In the genomic region with DNA sequence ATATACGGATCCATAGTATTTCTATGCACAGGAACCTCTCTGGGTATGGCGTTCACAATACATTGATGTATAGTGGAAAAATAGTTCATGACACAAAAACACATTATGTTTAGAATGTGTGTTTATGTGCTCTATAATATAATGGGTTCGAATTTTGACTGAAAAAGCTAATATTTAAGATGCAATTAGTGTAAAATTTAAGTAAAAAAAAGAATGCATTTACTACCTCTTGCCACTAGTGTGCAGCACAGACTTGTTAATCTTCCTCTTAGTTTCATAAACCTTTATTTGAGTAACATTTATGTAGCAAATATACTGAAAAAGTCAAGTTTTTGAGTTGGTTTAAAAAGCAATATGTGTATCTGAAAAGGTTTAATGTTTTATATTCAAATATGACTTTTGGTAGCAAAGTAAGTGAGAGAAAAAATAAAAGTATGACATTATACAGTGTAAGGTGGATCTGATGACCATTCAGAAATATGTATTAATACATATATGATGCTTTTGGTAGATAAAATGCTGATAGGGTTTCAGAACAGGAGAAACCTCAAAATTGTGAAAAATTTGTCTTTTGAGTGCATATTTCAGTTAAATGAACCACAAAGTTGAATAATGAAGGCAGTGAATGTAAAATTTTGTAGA, we compare ENCODE assay signal across 7 cellular contexts.
DNase-seq lines count a peak whose midpoint lies in the region; ATAC-seq and TF ChIP-seq lines count a peak whose summit lies in the region.

No MANE protein-coding gene starts in this region.

- H3K36me3 ChIP-seq in tibial artery: no peaks in the 10 kb centered on the region

- no peaks in the 10 kb centered on the region for H3K27me3 Mint-ChIP-seq in stimulated activated naive CD8-positive, alpha-beta T cell treated with anti-CD3 and anti-CD28 coated beads, Interleukin-15, amount 100 ng/mL, for 72 hours

- DNase-seq in GM12865 (ENCODE audit: low read depth) (peak; percentile 42), RKO (ENCODE audit: low spot score) (peak; percentile 61), fibroblast of pulmonary artery (ENCODE audit: low read depth) (peak; percentile 75), tibial artery (no peak)
- no peak for DNase-seq in activated effector memory CD4-positive, alpha-beta T cell treated with Interleukin-2 at 50 U/mL for 16 hours
- DNase-seq in stimulated activated naive CD8-positive, alpha-beta T cell treated with anti-CD3 and anti-CD28 coated beads, Interleukin-15, amount 100 ng/mL, for 72 hours: no peak

- TF ChIP-seq CTCF in GM12865 (IDR thresholded peaks at IDR 0.05; ENCODE audit: insufficient read depth, low read depth, low read length, missing control alignments): peak; percentile 53
- peak; percentile 70 for TF ChIP-seq CTCF in fibroblast of pulmonary artery (IDR thresholded peaks at IDR 0.05; ENCODE audit: low read length, missing control alignments)
- TF ChIP-seq CTCF in tibial artery (IDR thresholded peaks at IDR 0.05): peak; percentile 39 to 45

- no peaks in the 10 kb centered on the region for H3K4me1 ChIP-seq in tibial artery

- H3K4me1 Mint-ChIP-seq in stimulated activated naive CD8-positive, alpha-beta T cell treated with anti-CD3 and anti-CD28 coated beads, Interleukin-15, amount 100 ng/mL, for 72 hours: no peaks in the 10 kb centered on the region

- intact Hi-C loops in tibial artery (cut with DNase I; ENCODE audit: low total_unique reads): no loop called here

- peak; percentile 64 for ATAC-seq in HG02973 (IDR thresholded peaks at IDR 0.05; ENCODE audit: unreplicated experiment)
- no peak for ATAC-seq in stimulated activated naive CD8-positive, alpha-beta T cell treated with anti-CD3 and anti-CD28 coated beads, Interleukin-15, amount 100 ng/mL, for 72 hours

- H3K9me3 Mint-ChIP-seq in stimulated activated naive CD8-positive, alpha-beta T cell treated with anti-CD3 and anti-CD28 coated beads, Interleukin-15, amount 100 ng/mL, for 72 hours: no peaks in the 10 kb centered on the region

- no peak overlapping the region for H3K4me3 Mint-ChIP-seq in stimulated activated naive CD8-positive, alpha-beta T cell treated with anti-CD3 and anti-CD28 coated beads, Interleukin-15, amount 100 ng/mL, for 72 hours

- no peak overlapping the region for H3K27ac Mint-ChIP-seq in stimulated activated naive CD8-positive, alpha-beta T cell treated with anti-CD3 and anti-CD28 coated beads, Interleukin-15, amount 100 ng/mL, for 72 hours

- H3K27ac ChIP-seq in tibial artery: no peak overlapping the region

- H3K4me3 ChIP-seq in GM12865 (ENCODE audit: low read depth, low read length) (no peak overlapping the region), fibroblast of pulmonary artery (replicated peaks; ENCODE audit: low read depth, low read length) (no peak overlapping the region), tibial artery (no peak overlapping the region)

- H3K27me3 ChIP-seq in tibial artery: no peaks in the 10 kb centered on the region

- no peaks in the 10 kb centered on the region for H3K9me3 ChIP-seq in tibial artery

Comparison
In these comparisons a context has a peak if more than half of its experiments do, and no peak if none do; other contexts are left out.
1. DNase-seq: peak in GM12865 (single experiment), RKO (single experiment) and fibroblast of pulmonary artery (single experiment); none in tibial artery (0 of 2), activated effector memory CD4-positive, alpha-beta T cell treated with Interleukin-2 at 50 U/mL for 16 hours (single experiment) and stimulated activated naive CD8-positive, alpha-beta T cell treated with anti-CD3 and anti-CD28 coated beads, Interleukin-15, amount 100 ng/mL, for 72 hours (0 of 2).
2. Peak in every context shown above with its lines, with median percentiles within 50 percentile points of each other: CTCF ChIP-seq.